ENCODE assay signal across 9 cellular contexts in the genomic region with DNA sequence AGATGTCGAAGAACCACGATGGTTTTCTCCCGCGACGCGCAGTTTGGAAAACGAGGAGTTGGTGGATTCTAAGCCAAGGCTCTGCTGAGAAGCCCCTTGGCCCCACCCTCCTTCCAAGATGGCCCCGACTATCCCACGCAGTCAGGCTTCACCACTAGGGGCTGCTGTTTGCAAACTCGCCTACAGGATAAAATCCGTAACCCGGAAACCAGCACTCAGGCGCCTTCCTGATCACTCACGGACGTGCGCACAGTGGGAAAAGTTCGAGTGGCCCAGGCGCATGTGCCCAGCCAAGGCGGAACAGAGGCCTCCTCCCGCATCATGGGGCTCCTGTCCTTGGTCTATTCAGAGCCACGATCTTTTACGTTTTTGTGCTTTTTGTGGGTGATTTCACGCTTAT. TPM values are rescaled to one million over a fixed set of nuclear protein-coding genes. Genes with fewer than 3 reads are reported as not detected.
A peak's percentile ranks its signal among the peaks of the same experiment; 100 is the strongest.
DNase-seq lines count a peak whose midpoint lies in the region; ATAC-seq, FAIRE-seq and TF ChIP-seq lines count a peak whose summit lies in the region.
"Had no signal": no experiment of that assay in that cellular context is flagged by ENCODE, and none has a peak within 500 bp of the region (broad histone marks: within the 10 kb centered on the region; RNA-seq: fewer than 3 reads in every experiment).

No MANE protein-coding gene starts in this region.

- H3K9me3 ChIP-seq in BE2C (no peaks in the 10 kb centered on the region), T-helper 17 cell (ENCODE audit: control insufficient read depth, low read length, poor library complexity, severe bottlenecking) (no peaks in the 10 kb centered on the region), keratinocyte (ENCODE audit: control insufficient read depth, low read depth, low read length) (no peaks in the 10 kb centered on the region)
- H3K9me3 ChIP-seq: neutrophil had no signal

- H3K4me3 Mint-ChIP-seq in T-helper 17 cell = no peak overlapping the region

- H3K36me3 Mint-ChIP-seq in T-helper 17 cell (ENCODE audit: low read depth) = no peaks in the 10 kb centered on the region

- TF ChIP-seq POLR2A in H54 (IDR thresholded peaks at IDR 0.05; ENCODE audit: low read depth, low read length) = no peak

- H3K9ac ChIP-seq in keratinocyte (ENCODE audit: control insufficient read depth, extremely low read depth, insufficient read depth, low read length) = no peak overlapping the region

- no peaks in the 10 kb centered on the region for H4K20me1 ChIP-seq in keratinocyte (ENCODE audit: control insufficient read depth, extremely low read depth, insufficient read depth, low read length)

- no peaks in the 10 kb centered on the region for H3K4me1 Mint-ChIP-seq in T-helper 17 cell

- no peak overlapping the region for H3K27ac Mint-ChIP-seq in T-helper 17 cell

- peak; percentile 80 for DNase-seq in BE2C
- DNase-seq in H54 (ENCODE audit: insufficient read length, low spot score) = peak; percentile 54
- peak in 2 of 3 donors; percentile 23 to 32 for DNase-seq in T-helper 17 cell
- peak; percentile 29 for DNase-seq in bronchial epithelial cell (ENCODE audit: low read depth)
- no peak for DNase-seq in keratinocyte (ENCODE audit: low read depth, low spot score)
- peak; percentile 37 to 40 for DNase-seq in stimulated activated CD8-positive, alpha-beta memory T cell treated with anti-CD3 and anti-CD28 coated beads, Interleukin-2, amount 100 ng/mL, for 48 hours (ENCODE audit: low read depth in 2 of 2)

- dilution Hi-C loops in keratinocyte (cut with MboI; ENCODE audit: extremely low pct_ligation_motif_present, low sequenced_read_pairs) = no loop called here

- H3K27ac ChIP-seq in keratinocyte (ENCODE audit: control insufficient read depth, insufficient read depth, low read length) = no peak overlapping the region
- H3K27ac ChIP-seq: neutrophil had no signal

- TF ChIP-seq CTCF in BE2C (IDR thresholded peaks at IDR 0.05; ENCODE audit: low read depth, low read length) (peak; percentile 92), bronchial epithelial cell (IDR thresholded peaks at IDR 0.05; ENCODE audit: insufficient read depth, low read length, severe bottlenecking) (peak; percentile 71), keratinocyte (optimal IDR thresholded peaks at IDR 0.05 in 1 of 3, IDR thresholded peaks at IDR 0.05 in 1 of 3, conservative IDR thresholded peaks at IDR 0.05 in 1 of 3; ENCODE audit: extremely low read depth in 1 of 3, insufficient read depth in 2 of 3, low read length in 3 of 3) (peak; percentile 57 to 63 (median 59))

- ATAC-seq in T-helper 17 cell = peak; percentile 69
- no peak for ATAC-seq in HG03097 (IDR thresholded peaks at IDR 0.05; ENCODE audit: low FRiP score, unreplicated experiment)
- no peak for ATAC-seq in HG02623 (IDR thresholded peaks at IDR 0.05; ENCODE audit: unreplicated experiment)

- H3K79me2 ChIP-seq in keratinocyte (ENCODE audit: control insufficient read depth, insufficient read depth, low read length) = no peaks in the 10 kb centered on the region

- no peak overlapping the region for H3K4me2 ChIP-seq in keratinocyte (ENCODE audit: control insufficient read depth, extremely low read depth, insufficient read depth, low read depth, low read length)

- H3K9me1 ChIP-seq in keratinocyte (ENCODE audit: control insufficient read depth, extremely low read depth, insufficient read depth, low read length) = no peaks in the 10 kb centered on the region

- H3K36me3 ChIP-seq in BE2C = peaks cover 54% of the 10 kb centered on the region
- peaks cover 24% of the 10 kb centered on the region for H3K36me3 ChIP-seq in bronchial epithelial cell (ENCODE audit: control insufficient read depth, insufficient read depth, low read length)
- peaks cover 19 to 23% of the 10 kb centered on the region in 2 experiments for H3K36me3 ChIP-seq in keratinocyte (ENCODE audit: control insufficient read depth in 2 of 2, extremely low read depth in 1 of 2, insufficient read depth in 2 of 2, low read length in 2 of 2)

- no peak overlapping the region for H2AFZ ChIP-seq in keratinocyte (ENCODE audit: control insufficient read depth, low read length)

- H3K27me3 Mint-ChIP-seq in T-helper 17 cell = no peaks in the 10 kb centered on the region

- FAIRE-seq in H54 (lab: Jason Lieb, UNC) = no peak
- FAIRE-seq in bronchial epithelial cell (lab: Jason Lieb, UNC) = no peak
- no peak for FAIRE-seq in keratinocyte (lab: Jason Lieb, UNC)

- no peaks in the 10 kb centered on the region for H3K27me3 ChIP-seq in BE2C
- H3K27me3 ChIP-seq in bronchial epithelial cell (ENCODE audit: control insufficient read depth, insufficient read depth, low read length) = no peaks in the 10 kb centered on the region
- no peaks in the 10 kb centered on the region for H3K27me3 ChIP-seq in keratinocyte (ENCODE audit: control insufficient read depth, extremely low read depth, insufficient read depth, low read length)
- H3K27me3 ChIP-seq: neutrophil had no signal

- H3K4me3 ChIP-seq in BE2C (ENCODE audit: low read depth, low read length) (no peak overlapping the region), bronchial epithelial cell (ENCODE audit: low read depth, low read length) (no peak overlapping the region), keratinocyte (ENCODE audit: control insufficient read depth in 2 of 3, extremely low read depth in 1 of 3, insufficient read depth in 2 of 3, low read depth in 1 of 3, low read length in 3 of 3) (no peak overlapping the region)

- H3K4me1 ChIP-seq in BE2C = no peaks in the 10 kb centered on the region
- no peaks in the 10 kb centered on the region for H3K4me1 ChIP-seq in keratinocyte (ENCODE audit: control insufficient read depth, extremely low read depth, insufficient read depth, low read length)

RNA-seq across cellular contexts. Expression of gene UQCR11, which starts 19.2 kb away (rescaled TPM):
- polyA plus RNA-seq in BE2C (2012; ENCODE audit: insufficient read depth, insufficient read length, low read depth) = 445 TPM
- total RNA-seq in T-helper 17 cell (100 to 1,000 TPM; 125 to 128 TPM), bronchial epithelial cell (43.4 and 113 TPM in 2 replicates)
- 136 to 468 TPM (median 327 TPM) in 3 replicates for polyA plus RNA-seq in keratinocyte
- 107 TPM for polyA plus RNA-seq in keratinocyte (2011; ENCODE audit: low read depth)
- polyA plus RNA-seq in keratinocyte (2011; cell fraction: cytosol; rRNA removed) = 146 and 279 TPM in 2 replicates
- 57.5 and 79.4 TPM in 2 replicates for polyA plus RNA-seq in keratinocyte (2011; cell fraction: nucleus; rRNA removed)
- 199 and 273 TPM in 2 replicates for polyA plus RNA-seq in keratinocyte (2012; ENCODE audit: low replicate concordance)
- polyA minus RNA-seq in keratinocyte = 22.0 to 29.1 TPM (median 25.4 TPM) in 3 replicates
- polyA minus RNA-seq in keratinocyte (2011; cell fraction: cytosol; rRNA and poly(A)+ RNA removed) = 57.4 TPM
- 14.8 and 16.8 TPM in 2 replicates for polyA minus RNA-seq in keratinocyte (2011; cell fraction: nucleus; rRNA and poly(A)+ RNA removed)

RNA-seq across cellular contexts. Expression of gene TCF3, which starts 28.0 kb away (rescaled TPM):
- 120 TPM for polyA plus RNA-seq in BE2C (2012; ENCODE audit: insufficient read depth, insufficient read length, low read depth)
- total RNA-seq in T-helper 17 cell (10 to 100 TPM; 46.9 to 47.4 TPM), bronchial epithelial cell (68.2 and 84.5 TPM in 2 replicates)
- polyA plus RNA-seq in keratinocyte = 40.0 to 59.0 TPM (median 44.4 TPM) in 3 replicates
- polyA plus RNA-seq in keratinocyte (2011; ENCODE audit: low read depth) = 63.3 TPM
- 32.9 and 98.1 TPM in 2 replicates for polyA plus RNA-seq in keratinocyte (2011; cell fraction: cytosol; rRNA removed)
- 60.2 and 79.7 TPM in 2 replicates for polyA plus RNA-seq in keratinocyte (2011; cell fraction: nucleus; rRNA removed)
- polyA plus RNA-seq in keratinocyte (2012; ENCODE audit: low replicate concordance) = 35.5 and 85.2 TPM in 2 replicates
- polyA minus RNA-seq in keratinocyte = 23.6 to 54.3 TPM (median 31.8 TPM) in 3 replicates
- 161 TPM for polyA minus RNA-seq in keratinocyte (2011; cell fraction: cytosol; rRNA and poly(A)+ RNA removed)
- polyA minus RNA-seq in keratinocyte (2011; cell fraction: nucleus; rRNA and poly(A)+ RNA removed) = 40.1 and 47.3 TPM in 2 replicates

RNA-seq across cellular contexts. Expression of gene MBD3, which starts 31.8 kb away (rescaled TPM):
- polyA plus RNA-seq in BE2C (2012; ENCODE audit: insufficient read depth, insufficient read length, low read depth) = 84.3 TPM
- total RNA-seq in T-helper 17 cell (10 to 100 TPM; 37.9 to 40.6 TPM), bronchial epithelial cell (64.3 and 75.3 TPM in 2 replicates)
- polyA plus RNA-seq in keratinocyte = 16.6 to 27.4 TPM (median 21.9 TPM) in 3 replicates
- 6.5 TPM for polyA plus RNA-seq in keratinocyte (2011; ENCODE audit: low read depth)
- polyA plus RNA-seq in keratinocyte (2011; cell fraction: cytosol; rRNA removed) = 14.2 and 35.0 TPM in 2 replicates
- 39.6 and 62.3 TPM in 2 replicates for polyA plus RNA-seq in keratinocyte (2011; cell fraction: nucleus; rRNA removed)
- 23.8 and 42.8 TPM in 2 replicates for polyA plus RNA-seq in keratinocyte (2012; ENCODE audit: low replicate concordance)
- 25.1 to 33.3 TPM (median 28.8 TPM) in 3 replicates for polyA minus RNA-seq in keratinocyte
- 57.6 TPM for polyA minus RNA-seq in keratinocyte (2011; cell fraction: cytosol; rRNA and poly(A)+ RNA removed)
- 27.7 and 31.1 TPM in 2 replicates for polyA minus RNA-seq in keratinocyte (2011; cell fraction: nucleus; rRNA and poly(A)+ RNA removed)

RNA-seq across cellular contexts. Expression of gene MEX3D, which starts 56.3 kb away (rescaled TPM):
- polyA plus RNA-seq in BE2C (2012; ENCODE audit: insufficient read depth, insufficient read length, low read depth) = 27.1 TPM
- total RNA-seq in T-helper 17 cell = 1 to 10 TPM; 2.7 to 3.3 TPM
- total RNA-seq in bronchial epithelial cell = 34.2 and 43.4 TPM in 2 replicates
- polyA plus RNA-seq in keratinocyte = 3.9 to 6.3 TPM (median 5.9 TPM) in 3 replicates
- polyA plus RNA-seq in keratinocyte (2011; ENCODE audit: low read depth) = 0.82 TPM
- polyA plus RNA-seq in keratinocyte (2011; cell fraction: cytosol; rRNA removed) = 2.8 and 6.7 TPM in 2 replicates
- polyA plus RNA-seq in keratinocyte (2011; cell fraction: nucleus; rRNA removed) = 2.0 and 5.1 TPM in 2 replicates
- 3.2 and 10.4 TPM in 2 replicates for polyA plus RNA-seq in keratinocyte (2012; ENCODE audit: low replicate concordance)
- polyA minus RNA-seq in keratinocyte = 1.5 to 4.2 TPM (median 3.1 TPM) in 3 replicates
- polyA minus RNA-seq in keratinocyte (2011; cell fraction: cytosol; rRNA and poly(A)+ RNA removed) = 73.3 TPM
- polyA minus RNA-seq in keratinocyte (2011; cell fraction: nucleus; rRNA and poly(A)+ RNA removed) = 9.2 and 12.7 TPM in 2 replicates
